23 cellular contexts compared by ENCODE assay signal in the genomic region with DNA sequence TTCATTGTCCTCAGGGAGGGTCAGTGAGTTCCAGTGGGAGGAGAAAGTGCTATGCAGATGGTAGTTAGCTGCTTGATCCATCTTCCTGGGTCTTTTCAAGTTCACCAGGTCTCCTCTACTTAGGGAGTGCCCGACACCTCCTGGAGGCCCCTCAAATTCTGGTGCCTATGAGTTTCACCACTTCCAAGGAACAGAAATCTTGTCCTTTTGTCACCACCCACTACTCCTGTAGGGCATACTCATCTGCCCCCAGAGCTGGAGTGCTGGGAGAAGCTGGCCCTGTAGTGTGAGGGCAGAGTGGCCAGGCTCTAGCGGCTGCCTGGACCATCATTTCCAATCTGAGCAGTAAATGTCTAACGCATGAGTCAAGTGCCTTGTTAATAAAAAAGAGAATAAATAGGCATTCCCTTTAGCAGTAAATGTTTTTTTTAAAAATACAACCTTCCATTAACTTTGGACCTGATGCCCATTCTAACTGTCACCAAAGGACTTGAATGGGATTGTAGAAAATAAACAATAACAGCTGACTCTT. TPM values are rescaled to one million over a fixed set of nuclear protein-coding genes. Genes with fewer than 3 reads are reported as not detected.
DNase-seq lines count a peak whose midpoint lies in the region; ATAC-seq and TF ChIP-seq lines count a peak whose summit lies in the region.
"Had no signal": no experiment of that assay in that cellular context is flagged by ENCODE, and none has a peak within 500 bp of the region (broad histone marks: within the 10 kb centered on the region; RNA-seq: fewer than 3 reads in every experiment).

No MANE protein-coding gene starts in this region.

- WGBS in gastroesophageal sphincter (ENCODE audit: low coverage in 1 of 2), 2 donors: 59% methylated on average over 2 of the region's 3 CpGs; no CpG with 5 or more reads in 1 of the 2 donors

- H3K36me3 ChIP-seq in gastroesophageal sphincter (peaks cover 0 to 24% of the 10 kb centered on the region in 2 donors), thoracic aorta (peaks cover 14% of the 10 kb centered on the region), BE2C (no peaks in the 10 kb centered on the region)
- H3K36me3 ChIP-seq: right lobe of liver, SJCRH30, suprapubic skin had no signal

- H3K27me3 ChIP-seq in gastroesophageal sphincter: no peaks in the 10 kb centered on the region
- no peaks in the 10 kb centered on the region for H3K27me3 ChIP-seq in thoracic aorta (replicated peaks; ENCODE audit: insufficient read depth)
- no peaks in the 10 kb centered on the region for H3K27me3 ChIP-seq in BE2C
- H3K27me3 ChIP-seq: dorsolateral prefrontal cortex, right lobe of liver, SJCRH30, suprapubic skin had no signal

- DNase-seq in NCI-H1092 treated with DMSO at 0.1 percent for 48 hours (lab: John Stamatoyannopoulos, UW) (peak; percentile 62), NCI-H1092 (lab: John Stamatoyannopoulos, UW) (no peak), NCI-H146 (lab: John Stamatoyannopoulos, UW) (peak; percentile 31), thoracic aorta (ENCODE audit: low spot score) (no peak), NAMALWA (ENCODE audit: low spot score) (no peak), HT-29 (ENCODE audit: low spot score) (no peak), BE2C (no peak)
- DNase-seq: 8988T; activated CD4-positive, alpha-beta T cell treated with anti-CD3 and anti-CD28 coated beads, Interleukin-2, amount 50 U/mL, for 1 hour; activated CD8-positive, alpha-beta memory T cell treated with anti-CD3 and anti-CD28 coated beads, Interleukin-2, amount 10 ng/mL, durations not matched to agents 7 days and 5 days; activated naive CD8-positive, alpha-beta T cell treated with anti-CD3 and anti-CD28 coated beads, Interleukin-2, amount 50 U/mL, for 24 hours; activated T-cell treated with anti-CD3 and anti-CD28 coated beads, Interleukin-2, amount 50 U/mL, for 48 hours; CD4-positive, CD25-positive, alpha-beta regulatory T cell; dorsolateral prefrontal cortex; H7; NCI-H1694; NCI-H526; right lobe of liver; SJCRH30; stimulated activated CD4-positive, alpha-beta T cell treated with anti-CD3 and anti-CD28 coated beads, Interleukin-4, amount 100 ng/mL, for 24 hours had no signal

- ATAC-seq in gastroesophageal sphincter (no peak), thoracic aorta (ENCODE audit: insufficient number of reproducible peaks, low FRiP score, low read depth) (no peak)
- ATAC-seq: activated CD8-positive, alpha-beta memory T cell treated with anti-CD3 and anti-CD28 coated beads, Interleukin-2, amount 10 ng/mL, durations not matched to agents 7 days and 5 days; activated naive CD8-positive, alpha-beta T cell treated with anti-CD3 and anti-CD28 coated beads, Interleukin-2, amount 50 U/mL, for 24 hours; right lobe of liver; stimulated activated effector memory CD8-positive, alpha-beta T cell treated with anti-CD3 and anti-CD28 coated beads, Interleukin-12 subunit alpha, Interleukin-12 subunit beta, amount 100 ng/mL, for 72 hours had no signal

- no peak for TF ChIP-seq CTCF in gastroesophageal sphincter (IDR thresholded peaks at IDR 0.05)
- no peak for TF ChIP-seq CTCF in thoracic aorta (IDR thresholded peaks at IDR 0.05)
- TF ChIP-seq CTCF in BE2C (IDR thresholded peaks at IDR 0.05; ENCODE audit: low read depth, low read length): no peak

- H3K27ac ChIP-seq in gastroesophageal sphincter: peak overlapping the region; percentile 34 to 88 (median 50)
- H3K27ac ChIP-seq in thoracic aorta: peak overlapping the region; percentile 90 to 96
- H3K27ac ChIP-seq: right lobe of liver, SJCRH30, suprapubic skin had no signal

- H3K4me1 ChIP-seq in gastroesophageal sphincter (peaks cover 4 to 87% (median 19%) of the 10 kb centered on the region in 3 donors), thoracic aorta (ENCODE audit: control insufficient read depth in 1 of 2, low read depth in 2 of 2) (peaks cover 38 to 93% of the 10 kb centered on the region in 2 donors), BE2C (no peaks in the 10 kb centered on the region)
- H3K4me1 ChIP-seq: right lobe of liver, SJCRH30 had no signal

- no peak for TF ChIP-seq POLR2A in gastroesophageal sphincter (IDR thresholded peaks at IDR 0.05)

- H3K4me3 ChIP-seq in gastroesophageal sphincter: no peak overlapping the region
- H3K4me3 ChIP-seq in thoracic aorta: no peak overlapping the region
- H3K4me3 ChIP-seq in BE2C (ENCODE audit: low read depth, low read length): no peak overlapping the region
- H3K4me3 ChIP-seq: dorsolateral prefrontal cortex, right lobe of liver, SJCRH30, suprapubic skin had no signal

- no peak for TF ChIP-seq EP300 in gastroesophageal sphincter (IDR thresholded peaks at IDR 0.05)

- H3K9me3 ChIP-seq in gastroesophageal sphincter (no peaks in the 10 kb centered on the region), thoracic aorta (no peaks in the 10 kb centered on the region), BE2C (no peaks in the 10 kb centered on the region)
- H3K9me3 ChIP-seq: right lobe of liver, SJCRH30, suprapubic skin had no signal

RNA-seq across cellular contexts. Expression of a gene that starts 12.5 kb away (rescaled TPM):
- total RNA-seq in gastroesophageal sphincter (100 to 1,000 TPM; 156 to 408 (median 278) TPM), thoracic aorta (100 to 1,000 TPM; 281 to 393 TPM)
- total RNA-seq in HT-29 (2014; rRNA removed; shearing (Covaris generic)): 0.21 and 1.3 TPM in 2 replicates
- 0.43 TPM for polyA plus RNA-seq in BE2C (2012; ENCODE audit: insufficient read depth, insufficient read length, low read depth)
- total RNA-seq: activated CD8-positive, alpha-beta memory T cell treated with anti-CD3 and anti-CD28 coated beads, Interleukin-2, amount 10 ng/mL, durations not matched to agents 7 days and 5 days; CD4-positive, CD25-positive, alpha-beta regulatory T cell; SJCRH30 had no signal
- polyA plus RNA-seq: CD4-positive, CD25-positive, alpha-beta regulatory T cell had no signal

Comparison
In these comparisons a context has a peak if more than half of its experiments do, and no peak if none do; other contexts are left out.
1. DNase-seq: peak in NCI-H1092 treated with DMSO at 0.1 percent for 48 hours (single experiment) and NCI-H146 (single experiment); none in NCI-H1092 (single experiment), thoracic aorta (single experiment), NAMALWA (single experiment), HT-29 (single experiment) and BE2C (single experiment).
2. RNA of a gene that starts 12.5 kb away (total RNA-seq): 281 to 393 TPM in thoracic aorta and 156 to 408 TPM in gastroesophageal sphincter; 0.21 to 1.3 TPM in HT-29; every median in the first group is over 10 times any median in the second.